ENCODE assay signal across 22 cellular contexts in the genomic region with DNA sequence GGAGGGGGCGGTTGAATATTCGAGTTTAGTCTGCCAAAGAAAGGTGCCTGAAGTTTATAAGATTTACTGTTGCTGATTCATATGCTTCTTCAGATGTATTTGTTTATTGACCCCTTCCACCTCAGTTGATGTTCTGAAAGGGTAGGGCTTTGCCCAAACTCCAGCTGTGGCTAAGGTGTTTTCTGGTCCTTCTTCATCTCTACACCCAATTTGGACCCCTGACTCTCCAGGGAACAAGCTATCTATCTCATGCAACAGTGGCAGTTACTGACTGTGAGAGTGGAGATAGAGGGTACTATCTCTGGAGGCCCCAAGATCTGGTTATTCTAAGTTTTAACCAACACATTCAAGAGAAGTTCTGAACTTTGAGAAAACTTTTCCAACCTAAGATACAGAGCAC. TPM values are rescaled to one million over a fixed set of nuclear protein-coding genes. Genes with fewer than 3 reads are reported as not detected.
"Had no signal": no experiment of that assay in that cellular context is flagged by ENCODE, and none has a peak within 500 bp of the region (broad histone marks: within the 10 kb centered on the region; RNA-seq: fewer than 3 reads in every experiment).

No MANE protein-coding gene starts in this region.

- H3K4me1 ChIP-seq: parathyroid adenoma, thyroid gland, upper lobe of left lung, vagina had no signal

- DNase-seq: activated CD4-positive, alpha-beta T cell treated with anti-CD3 and anti-CD28 coated beads, Interleukin-2, amount 50 U/mL, for 1 hour; activated CD8-positive, alpha-beta memory T cell treated with anti-CD3 and anti-CD28 coated beads, Interleukin-2, amount 10 ng/mL, durations not matched to agents 7 days and 5 days; activated CD8-positive, alpha-beta T cell treated with anti-CD3 and anti-CD28 coated beads for 36 hours; dermis blood vessel endothelial cell; effector CD8-positive, alpha-beta T cell; kidney; lower lobe of right lung; nephron progenitor cell; stimulated activated CD4-positive, alpha-beta T cell treated with anti-CD3 and anti-CD28 coated beads, Interleukin-1b, Interleukin-23, amount 100 ng/mL, for 48 hours; stimulated activated CD4-positive, alpha-beta T cell treated with anti-CD3 and anti-CD28 coated beads, Interleukin-4, amount 100 ng/mL, for 4 hours; stimulated activated CD8-positive, alpha-beta memory T cell treated with anti-CD3 and anti-CD28 coated beads, Interleukin-4, amount 100 ng/mL, for 48 hours; stimulated activated naive CD8-positive, alpha-beta T cell treated with anti-CD3 and anti-CD28 coated beads, Interleukin-15, amount 100 ng/mL, for 72 hours; T-helper 17 cell; thyroid gland; upper lobe of left lung had no signal

- H3K27ac ChIP-seq: gastroesophageal sphincter, lower lobe of right lung, parathyroid adenoma, thyroid gland, upper lobe of left lung, vagina had no signal

- H3K9me3 ChIP-seq: lower lobe of right lung, thyroid gland had no signal

- H3K9ac ChIP-seq: parathyroid adenoma had no signal

- H3K36me3 ChIP-seq: gastroesophageal sphincter, lower lobe of right lung, right atrium auricular region, thyroid gland, upper lobe of left lung, vagina had no signal

- ATAC-seq: activated CD8-positive, alpha-beta memory T cell treated with anti-CD3 and anti-CD28 coated beads, Interleukin-2, amount 10 ng/mL, durations not matched to agents 7 days and 5 days; gastroesophageal sphincter had no signal

- H3K27me3 ChIP-seq: gastroesophageal sphincter, right atrium auricular region, thyroid gland, upper lobe of left lung, vagina had no signal

- H3K79me2 ChIP-seq: parathyroid adenoma had no signal

- H3K4me3 ChIP-seq: gastroesophageal sphincter, lower lobe of right lung, right atrium auricular region, smooth muscle cell, thyroid gland, upper lobe of left lung, vagina had no signal

- H3K4me2 ChIP-seq: smooth muscle cell had no signal

RNA-seq across cellular contexts. Expression of a gene that starts 31.8 kb away (rescaled TPM):
- total RNA-seq: activated CD8-positive, alpha-beta memory T cell treated with anti-CD3 and anti-CD28 coated beads, Interleukin-2, amount 10 ng/mL, durations not matched to agents 7 days and 5 days; activated T-helper 2 cell treated with anti-CD3 and anti-CD28 coated beads, Interferon-gamma antibody, Interleukin-2, Interleukin-4, amounts not matched to agents 10 μg/mL and 5 μg/mL and 100 μg/mL, durations not matched to agents 14 hours and 24 hours and 36 hours had no signal
- polyA plus RNA-seq: immature natural killer cell had no signal
